9 cellular contexts compared by ENCODE assay signal in genomic region chr6:105793132-105793531, GRCh38.
A peak's percentile ranks its signal among the peaks of the same experiment; 100 is the strongest.
DNase-seq lines count a peak whose midpoint lies in the region; ATAC-seq, FAIRE-seq and TF ChIP-seq lines count a peak whose summit lies in the region.
"Had no signal": no experiment of that assay in that cellular context is flagged by ENCODE, and none has a peak within 500 bp of the region (broad histone marks: within the 10 kb centered on the region; RNA-seq: fewer than 3 reads in every experiment).

No MANE protein-coding gene starts in this region.

- H3K27me3 ChIP-seq in muscle layer of duodenum (ENCODE audit: low read depth, low read length): no peaks in the 10 kb centered on the region

- no peak for TF ChIP-seq CTCF in activated B cell treated with CpG ODN at 0.5 μM for 24 hours (IDR thresholded peaks at IDR 0.05)

- H3K36me3 ChIP-seq in muscle layer of duodenum (ENCODE audit: control insufficient read depth in 1 of 2, insufficient read depth in 2 of 2, low read length in 2 of 2): no peaks in the 10 kb centered on the region

- DNase-seq in GM12892 (ENCODE audit: insufficient read length): no peak
- peak; percentile 31 for DNase-seq in LHCN-M2 (ENCODE audit: low read depth)
- no peak for DNase-seq in activated B cell treated with CpG ODN at 0.5 μM for 24 hours
- no peak for DNase-seq in NCI-H187 treated with DMSO at 0.1 percent for 48 hours (lab: John Stamatoyannopoulos, UW)
- DNase-seq: NCI-H345 had no signal

- H3K27ac Mint-ChIP-seq in activated B cell treated with CpG ODN at 0.5 μM for 24 hours: no peak overlapping the region

- POLR2A ChIA-PET in activated B cell treated with CpG ODN at 0.5 μM for 24 hours (lab: Charles Lee): no interaction called here

- no peaks in the 10 kb centered on the region for H3K4me1 ChIP-seq in muscle layer of duodenum (ENCODE audit: control insufficient read depth in 1 of 2, insufficient read depth in 2 of 2, low read length in 2 of 2)

- H3K4me1 Mint-ChIP-seq in activated B cell treated with CpG ODN at 0.5 μM for 24 hours: peaks cover 20% of the 10 kb centered on the region

- no peaks in the 10 kb centered on the region for H3K9me3 ChIP-seq in muscle layer of duodenum (ENCODE audit: control insufficient read depth in 1 of 2, low read length in 2 of 2)

- CTCF ChIA-PET in activated B cell treated with CpG ODN at 0.5 μM for 24 hours (lab: Charles Lee): interaction anchor here (2.5 kb wide), 1 partner anchor 430 kb away, joined by 8 read pairs; no protein-coding TSS in a partner anchor

- H3K27me3 Mint-ChIP-seq in activated B cell treated with CpG ODN at 0.5 μM for 24 hours: no peaks in the 10 kb centered on the region

- intact Hi-C loops in activated B cell treated with CpG ODN at 0.5 μM for 24 hours (cut with micrococcal nuclease): loop anchor here (1.0 to 10.0 kb wide), 4 partner anchors 200 to 512 kb away; no protein-coding TSS in a partner anchor

- no peak overlapping the region for H3K4me3 Mint-ChIP-seq in activated B cell treated with CpG ODN at 0.5 μM for 24 hours

- ATAC-seq in activated B cell treated with CpG ODN at 0.5 μM for 24 hours (ENCODE audit: low read depth) (peak; percentile 88), HG03097 (IDR thresholded peaks at IDR 0.05; ENCODE audit: low FRiP score, unreplicated experiment) (no peak), HG03439 (IDR thresholded peaks at IDR 0.05; ENCODE audit: unreplicated experiment) (no peak)

- peak; percentile 85 for FAIRE-seq in GM12892 (lab: Jason Lieb, UNC)

- no peaks in the 10 kb centered on the region for H3K36me3 Mint-ChIP-seq in activated B cell treated with CpG ODN at 0.5 μM for 24 hours (ENCODE audit: low read depth)
- H3K36me3 Mint-ChIP-seq: activated naive CD4-positive, alpha-beta T cell treated with anti-CD3 and anti-CD28 coated beads, Interleukin-2, amount 50 U/mL, for 72 hours had no signal

- no peaks in the 10 kb centered on the region for H3K9me3 Mint-ChIP-seq in activated B cell treated with CpG ODN at 0.5 μM for 24 hours
- H3K9me3 Mint-ChIP-seq: activated naive CD4-positive, alpha-beta T cell treated with anti-CD3 and anti-CD28 coated beads, Interleukin-2, amount 50 U/mL, for 72 hours had no signal

- H3K4me3 ChIP-seq in muscle layer of duodenum (ENCODE audit: low read depth in 1 of 2, low read length in 2 of 2): no peak overlapping the region

- no peak for TF ChIP-seq POLR2A in GM12892 (IDR thresholded peaks at IDR 0.05; ENCODE audit: low read depth, low read length)

- peak overlapping the region; percentile 11 for H3K27ac ChIP-seq in muscle layer of duodenum (ENCODE audit: low read length)
